Comparison of ENCODE assay signal across 8 cellular contexts in genomic region chr19:30719991-30720329, GRCh38.
DNase-seq lines count a peak whose midpoint lies in the region; TF ChIP-seq lines count a peak whose summit lies in the region.

No MANE protein-coding gene starts in this region.

- H3K36me3 ChIP-seq in HUES6 (ENCODE audit: control insufficient read depth, insufficient read depth, low read length) (no peaks in the 10 kb centered on the region), ectodermal cell (ENCODE audit: control insufficient read depth, insufficient read depth, low read length) (no peaks in the 10 kb centered on the region), mesodermal cell (ENCODE audit: control insufficient read depth, insufficient read depth, low read length) (no peaks in the 10 kb centered on the region)

- H3K27ac ChIP-seq in HUES6 (ENCODE audit: low read depth, low read length) (no peak overlapping the region), ectodermal cell (ENCODE audit: insufficient read depth, low read depth, low read length, poor library complexity, severe bottlenecking) (no peak overlapping the region), mesodermal cell (ENCODE audit: low read depth, low read length, severe bottlenecking) (peak overlapping the region; percentile 5)

- H3K27me3 ChIP-seq in HUES6 (ENCODE audit: control insufficient read depth, insufficient read depth, low read length) (0 out of 2 replicates have a peak, but pooled peaks cover 7% of the 10 kb centered on the region), ectodermal cell (ENCODE audit: control insufficient read depth, insufficient read depth, low read length, poor library complexity, severe bottlenecking) (peaks cover 20% of the 10 kb centered on the region)

- 21 to 25% methylated on average over 9 of the region's 9 CpGs for WGBS in ectodermal cell, 2 experiments
- 18 to 21% methylated on average over 8 to 9 of the region's 9 CpGs for WGBS in mesodermal cell (ENCODE audit: insufficient coverage in 2 of 2), 2 experiments

- no peak for TF ChIP-seq CTCF in GM10266 (IDR thresholded peaks at IDR 0.05; ENCODE audit: control insufficient read depth, insufficient read depth, low read depth, missing control alignments)

- DNase-seq in 8988T (peak; percentile 53), NCI-H2196 treated with DMSO at 0.1 percent for 48 hours (lab: John Stamatoyannopoulos, UW; ENCODE audit: unreplicated experiment) (no peak), GM10266 (ENCODE audit: extremely low spot score) (no peak)
- DNase-seq in stimulated activated CD4-positive, alpha-beta T cell treated with anti-CD3 and anti-CD28 coated beads, Interleukin-2, amount 100 ng/mL, for 48 hours = no peak
- no peak for DNase-seq in stimulated activated CD8-positive, alpha-beta memory T cell treated with anti-CD3 and anti-CD28 coated beads, Interleukin-4, amount 100 ng/mL, for 48 hours

- H3K4me1 ChIP-seq in HUES6 (ENCODE audit: control insufficient read depth, insufficient read depth, low read length) (peaks cover 17% of the 10 kb centered on the region; the same call in 1 of the 2 replicates), ectodermal cell (ENCODE audit: control insufficient read depth, insufficient read depth, low read length) (peaks cover 9% of the 10 kb centered on the region), mesodermal cell (ENCODE audit: control insufficient read depth, insufficient read depth, low read length, poor library complexity, severe bottlenecking) (peaks cover 13% of the 10 kb centered on the region)

- H3K9ac ChIP-seq in HUES6 (ENCODE audit: low read length) = peak overlapping the region; percentile 52

- H3K9me3 ChIP-seq in HUES6 (ENCODE audit: control insufficient read depth, insufficient read depth, low read depth, low read length) = no peaks in the 10 kb centered on the region
- no peaks in the 10 kb centered on the region for H3K9me3 ChIP-seq in ectodermal cell (ENCODE audit: control insufficient read depth, low read length)
- H3K9me3 ChIP-seq in mesodermal cell (ENCODE audit: control insufficient read depth, low read length) = no peaks in the 10 kb centered on the region

- peak overlapping the region; percentile 65 for H3K4me3 ChIP-seq in HUES6 (ENCODE audit: low read depth, low read length)
- H3K4me3 ChIP-seq in ectodermal cell (ENCODE audit: insufficient read depth, low read depth, low read length) = peak overlapping the region; percentile 50
- H3K4me3 ChIP-seq in mesodermal cell (ENCODE audit: extremely low read depth, insufficient read depth, low read length, poor library complexity, severe bottlenecking) = peak overlapping the region; percentile 36
